Comparison of ENCODE assay signal across 1 cellular context in the genomic region with DNA sequence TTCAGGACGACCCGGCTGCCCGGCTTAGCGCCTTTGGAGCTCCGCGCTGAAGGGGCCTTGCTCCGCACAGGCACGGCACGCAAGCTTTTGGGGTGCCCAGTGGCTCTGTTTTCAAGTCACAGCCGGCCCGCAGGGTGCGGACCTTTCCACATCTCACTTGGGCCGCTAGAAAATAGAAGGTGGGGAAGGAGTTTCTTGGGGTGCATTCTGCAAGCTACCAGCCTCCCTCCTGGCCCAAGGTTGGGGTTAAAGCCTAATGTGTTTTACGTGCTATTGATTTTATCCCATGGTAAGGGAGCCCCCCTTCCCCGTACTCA.
TF ChIP-seq lines count a peak whose summit lies in the region.

No MANE protein-coding gene starts in this region.

TF ChIP-seq in GM23338, 12 proteins besides CTCF, POLR2A, EP300 and RAD21 (continued from another document):
- TF ChIP-seq POLR2AphosphoS5 (IDR thresholded peaks at IDR 0.05; ENCODE audit: low read depth) (no peak), STAT1 (IDR thresholded peaks at IDR 0.05; ENCODE audit: unreplicated experiment) (no peak), JUNB (IDR thresholded peaks at IDR 0.05; ENCODE audit: unreplicated experiment) (no peak)
